ENCODE assay signal across 8 cellular contexts in the genomic region with DNA sequence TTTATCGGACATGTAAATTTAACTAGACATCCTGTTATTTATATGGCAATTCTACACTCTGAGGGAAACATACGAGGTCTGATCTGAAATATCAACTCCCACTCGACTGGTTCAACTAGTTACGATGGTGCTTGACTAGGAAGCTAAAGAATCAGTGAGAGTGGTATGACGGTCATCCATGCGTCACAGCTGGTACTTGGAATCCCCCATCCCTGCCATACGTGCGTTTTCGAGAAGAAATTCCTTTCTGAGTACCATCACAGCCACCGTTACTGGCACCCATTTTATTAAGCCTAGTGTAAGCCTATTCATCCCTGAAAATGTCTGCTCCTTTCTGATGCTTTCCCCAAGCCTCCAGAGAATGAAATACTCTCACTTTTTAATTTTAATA. TPM values are rescaled to one million over a fixed set of nuclear protein-coding genes. Genes with fewer than 3 reads are reported as not detected.
DNase-seq lines count a peak whose midpoint lies in the region; ATAC-seq, FAIRE-seq and TF ChIP-seq lines count a peak whose summit lies in the region.

No MANE protein-coding gene starts in this region.

- peak; percentile 2 for DNase-seq in AG09309 (ENCODE audit: low read depth)
- DNase-seq in SK-N-SH = peak; percentile 44
- peak in 1 of 2 donors; percentile 22 for DNase-seq in breast epithelium (ENCODE audit: low spot score in 2 of 2)
- no peak for DNase-seq in HepG2 (ENCODE audit: low spot score)
- DNase-seq in stimulated activated naive CD8-positive, alpha-beta T cell treated with anti-CD3 and anti-CD28 coated beads, Interleukin-15, amount 100 ng/mL, for 72 hours = peak; percentile 5 to 61

- no peaks in the 10 kb centered on the region for H3K9me3 Mint-ChIP-seq in stimulated activated naive CD8-positive, alpha-beta T cell treated with anti-CD3 and anti-CD28 coated beads, Interleukin-15, amount 100 ng/mL, for 72 hours

- TF ChIP-seq RAD21 in SK-N-SH (IDR thresholded peaks at IDR 0.05; ENCODE audit: low read length) (no peak), HepG2 (CRISPR knock-in tag; IDR thresholded peaks at IDR 0.05) (no peak)

- no peak for FAIRE-seq in HepG2 (lab: Jason Lieb, UNC)

- H3K4me2 ChIP-seq in SK-N-SH (peak overlapping the region; percentile 63), HepG2 (ENCODE audit: low read depth, low read length) (peak overlapping the region; percentile 95)

- H3K4me3 Mint-ChIP-seq in stimulated activated naive CD8-positive, alpha-beta T cell treated with anti-CD3 and anti-CD28 coated beads, Interleukin-15, amount 100 ng/mL, for 72 hours = peak overlapping the region; percentile 88 to 93

- H3K27ac ChIP-seq in HEK293 (ENCODE audit: extremely low read depth, low read depth, low read length) = no peak overlapping the region
- H3K27ac ChIP-seq in SK-N-SH (ENCODE audit: low read depth in 2 of 2, low read length in 1 of 2) = peak overlapping the region; percentile 65
- H3K27ac ChIP-seq in breast epithelium = peak overlapping the region; percentile 65 to 81
- H3K27ac ChIP-seq in HepG2 (ENCODE audit: extremely low read length, insufficient read depth, low read length) = no peak overlapping the region

- H3K79me2 ChIP-seq in SK-N-SH (ENCODE audit: insufficient read depth) = peaks cover 24% of the 10 kb centered on the region; the same call in 1 of the 2 replicates
- H3K79me2 ChIP-seq in HepG2 (ENCODE audit: insufficient read depth, low read length) = peaks cover 11% of the 10 kb centered on the region

- peaks cover 7% of the 10 kb centered on the region for H3K27me3 Mint-ChIP-seq in stimulated activated naive CD8-positive, alpha-beta T cell treated with anti-CD3 and anti-CD28 coated beads, Interleukin-15, amount 100 ng/mL, for 72 hours

- peaks cover 6% of the 10 kb centered on the region for H3K4me1 Mint-ChIP-seq in stimulated activated naive CD8-positive, alpha-beta T cell treated with anti-CD3 and anti-CD28 coated beads, Interleukin-15, amount 100 ng/mL, for 72 hours

- TF ChIP-seq CTCF in AG09309 (IDR thresholded peaks at IDR 0.05; ENCODE audit: control insufficient read depth, insufficient read depth, low read depth, low read length, missing control alignments) = no peak
- no peak for TF ChIP-seq CTCF in HEK293 (tag by site-specific recombination; IDR thresholded peaks at IDR 0.05)
- TF ChIP-seq CTCF in SK-N-SH (IDR thresholded peaks at IDR 0.05) = no peak
- TF ChIP-seq CTCF in breast epithelium (IDR thresholded peaks at IDR 0.05) = no peak
- no peak for TF ChIP-seq CTCF in HepG2 (CRISPR knock-in tag; IDR thresholded peaks at IDR 0.05)

- BruUV-seq in HepG2 (replicated peaks; lab: Mats Ljungman, UMichigan) = no TSS peak

- ATAC-seq in HepG2 = no peak
- peak; percentile 52 for ATAC-seq in stimulated activated naive CD8-positive, alpha-beta T cell treated with anti-CD3 and anti-CD28 coated beads, Interleukin-15, amount 100 ng/mL, for 72 hours
- no peak for ATAC-seq in HG03460 (IDR thresholded peaks at IDR 0.05; ENCODE audit: unreplicated experiment)
- no peak for ATAC-seq in GM18498 (IDR thresholded peaks at IDR 0.05; ENCODE audit: unreplicated experiment)

- H3K36me3 ChIP-seq in HEK293 (ENCODE audit: control insufficient read depth in 2 of 2, insufficient read depth in 1 of 2, low read length in 2 of 2) (peaks cover 5 to 14% of the 10 kb centered on the region in 2 experiments; a peak in 2 of 3 replicates), SK-N-SH (replicated peaks in 1 of 2; ENCODE audit: control insufficient read depth in 1 of 2, insufficient read depth in 2 of 2, low read length in 1 of 2) (peaks cover 0 to 18% of the 10 kb centered on the region in 2 experiments), breast epithelium (no peaks in the 10 kb centered on the region), HepG2 (replicated peaks in 1 of 2; ENCODE audit: control insufficient read depth in 1 of 2, insufficient read depth in 2 of 2, low read length in 2 of 2) (peaks cover 2 to 7% of the 10 kb centered on the region in 2 experiments; a peak in 3 of 5 replicates)

- H3K9me3 ChIP-seq in HEK293 (ENCODE audit: control insufficient read depth, insufficient read depth, low read depth, low read length) = no peaks in the 10 kb centered on the region
- no peaks in the 10 kb centered on the region for H3K9me3 ChIP-seq in SK-N-SH
- no peaks in the 10 kb centered on the region for H3K9me3 ChIP-seq in breast epithelium
- no peaks in the 10 kb centered on the region for H3K9me3 ChIP-seq in HepG2 (ENCODE audit: low read length)

- peaks cover 2% of the 10 kb centered on the region; the same call in 1 of the 2 replicates for H3K27me3 ChIP-seq in SK-N-SH (ENCODE audit: insufficient read depth)
- H3K27me3 ChIP-seq in breast epithelium = peaks cover 0 to 28% of the 10 kb centered on the region in 2 donors
- H3K27me3 ChIP-seq in HepG2 (ENCODE audit: control insufficient read depth in 1 of 2, insufficient read depth in 2 of 2, low read length in 2 of 2) = no peaks in the 10 kb centered on the region; a peak in 1 of 5 replicates

- WGBS in SK-N-SH (ENCODE audit: low lambda C conversion rate) = under 1% methylated on average over 10 of the region's 10 CpGs
- under 1% methylated on average over 10 of the region's 10 CpGs for WGBS in HepG2 (ENCODE audit: low lambda C conversion rate)

- no peaks in the 10 kb centered on the region for H4K20me1 ChIP-seq in SK-N-SH (ENCODE audit: insufficient read depth)
- no peaks in the 10 kb centered on the region for H4K20me1 ChIP-seq in HepG2 (ENCODE audit: insufficient read depth, low read length)

- H3K4me3 ChIP-seq in AG09309 (ENCODE audit: control insufficient read depth, low read depth, low read length) = peak overlapping the region; percentile 33
- H3K4me3 ChIP-seq in HEK293 (ENCODE audit: low read depth, low read length) = peak overlapping the region; percentile 38
- peak overlapping the region; percentile 53 to 56 for H3K4me3 ChIP-seq in SK-N-SH (ENCODE audit: low read depth in 2 of 2, low read length in 1 of 2)
- H3K4me3 ChIP-seq in breast epithelium = peak overlapping the region; percentile 57 to 73 (median 72)
- H3K4me3 ChIP-seq in HepG2 (replicated peaks in 1 of 3; ENCODE audit: insufficient read depth in 1 of 3, low read depth in 2 of 3, low read length in 3 of 3) = peak overlapping the region; percentile 44 to 63 (median 55); a peak in 5 of 6 replicates

- in situ Hi-C loops in HepG2 (cut with HindIII; ENCODE audit: extremely low pct_ligation_motif_present, low pct_unique_long_range_greater_than_20kb) = loop anchor here (25.0 kb wide), 1 partner anchor 351 kb away; no protein-coding TSS in a partner anchor

- H3K27ac Mint-ChIP-seq in stimulated activated naive CD8-positive, alpha-beta T cell treated with anti-CD3 and anti-CD28 coated beads, Interleukin-15, amount 100 ng/mL, for 72 hours = peak overlapping the region; percentile 56 to 94

- H3F3A ChIP-seq in SK-N-SH (replicated peaks; ENCODE audit: insufficient read depth) = no peaks in the 10 kb centered on the region

- CTCF ChIA-PET in HEK293 (lab: Yijun Ruan, JAX) (interaction anchor here (0.6 to 1.2 kb wide), 2 partner anchors 26 to 230 kb away, joined by 3 to 4 read pairs; no protein-coding TSS in a partner anchor), SK-N-SH (lab: Yijun Ruan, JAX) (interaction anchor here (5.4 kb wide), 1 partner anchor 13 kb away, joined by 30 read pairs; no protein-coding TSS in a partner anchor), HepG2 (lab: Yijun Ruan, JAX; ENCODE audit: low intra/inter-chr PET ratio, low total read pairs) (no interaction called here)

- intact Hi-C loops in breast epithelium (cut with DNase I; ENCODE audit: low total_unique reads) (no loop called here), HepG2 (cut with micrococcal nuclease; ENCODE audit: unreplicated experiment) (no loop called here)

- POLR2A ChIA-PET in HEK293 (lab: Yijun Ruan, JAX) = no interaction called here
- POLR2A ChIA-PET in SK-N-SH (lab: Yijun Ruan, JAX) = no interaction called here
- POLR2A ChIA-PET in HepG2 (lab: Yijun Ruan, JAX) = no interaction called here

- TF ChIP-seq POLR2A in breast epithelium (IDR thresholded peaks at IDR 0.05) (no peak), HepG2 (IDR thresholded peaks at IDR 0.05; ENCODE audit: insufficient read depth in 1 of 2, low read depth in 2 of 2, low read length in 2 of 2) (no peak)

- H3K9me2 ChIP-seq in SK-N-SH = no peaks in the 10 kb centered on the region

- H3K4me1 ChIP-seq in HEK293 (ENCODE audit: control insufficient read depth, insufficient read depth, low read length) (no peaks in the 10 kb centered on the region), SK-N-SH (ENCODE audit: control insufficient read depth in 1 of 2, insufficient read depth in 2 of 2, low read depth in 1 of 2, low read length in 1 of 2) (no peaks in the 10 kb centered on the region), breast epithelium (no peaks in the 10 kb centered on the region), HepG2 (ENCODE audit: insufficient read depth, low read length) (peaks cover 7% of the 10 kb centered on the region; the same call in 1 of the 2 replicates)

- H3K9ac ChIP-seq in SK-N-SH = peak overlapping the region; percentile 64
- H3K9ac ChIP-seq in HepG2 (ENCODE audit: insufficient read depth, low read depth, low read length) = peak overlapping the region; percentile 34; the same call in 1 of the 2 replicates

- TF ChIP-seq EP300 in SK-N-SH (IDR thresholded peaks at IDR 0.05; ENCODE audit: borderline replicate concordance in 1 of 2, low read depth in 1 of 2, low read length in 1 of 2) (no peak), HepG2 (IDR thresholded peaks at IDR 0.05; ENCODE audit: low read depth in 2 of 2, low read length in 2 of 2) (no peak), HepG2 (CRISPR knock-in tag; IDR thresholded peaks at IDR 0.05; ENCODE audit: borderline replicate concordance) (no peak)

- H2AFZ ChIP-seq in SK-N-SH (ENCODE audit: low read depth) (peak overlapping the region; percentile 74; the same call in 1 of the 2 replicates), HepG2 (ENCODE audit: low read length) (peak overlapping the region; percentile 42)

RNA-seq across cellular contexts. Expression of gene PIGA, which starts 0.7 kb away (rescaled TPM):
- polyA plus RNA-seq in SK-N-SH (2012; rRNA removed) (2.8 and 2.9 TPM in 2 replicates), HepG2 (2011; rRNA removed) (4.4 and 6.0 TPM in 2 replicates)
- polyA plus RNA-seq in SK-N-SH (2012; cell fraction: cytosol; rRNA removed) = 2.8 and 3.0 TPM in 2 replicates
- polyA plus RNA-seq in SK-N-SH (2012; cell fraction: nucleus; rRNA removed) = 4.2 and 10.0 TPM in 2 replicates
- total RNA-seq in breast epithelium (10 to 100 TPM in 2 of 3 donors, 1 to 10 TPM in 1; 9.8 to 19.2 (median 14.4) TPM), HepG2 (2016; rRNA removed; fragmentation: Illumina TruSeq; extraction: Trizol) (13.0 and 19.9 TPM in 2 replicates)
- total RNA-seq in HepG2 (2016; cell fraction: cytosol; rRNA removed; fragmentation: Illumina TruSeq; extraction: Trizol; ENCODE audit: low read depth) = 2.2 and 2.5 TPM in 2 replicates
- 13.9 and 16.6 TPM in 2 replicates for total RNA-seq in HepG2 (2016; cell fraction: insoluble cytoplasmic fraction; rRNA removed; fragmentation: Illumina TruSeq; extraction: Trizol)
- 9.6 and 12.7 TPM in 2 replicates for total RNA-seq in HepG2 (2016; cell fraction: membrane; rRNA removed; fragmentation: Illumina TruSeq; extraction: Trizol)
- total RNA-seq in HepG2 (2016; cell fraction: nucleus; rRNA removed; fragmentation: Illumina TruSeq; extraction: Trizol) = 17.7 and 21.1 TPM in 2 replicates
- polyA plus RNA-seq in HepG2 (2011; cell fraction: cytosol; rRNA removed) = 2.1 and 2.7 TPM in 2 replicates
- polyA plus RNA-seq in HepG2 (2011; cell fraction: nucleus; rRNA removed) = 6.5 and 7.0 TPM in 2 replicates
- 4.1 and 6.2 TPM in 2 replicates for polyA plus RNA-seq in HepG2 (2012)
- polyA plus RNA-seq in HepG2 (2016; cell fraction: cytosol; fragmentation: Illumina TruSeq; extraction: Trizol; ENCODE audit: low read depth) = 1.2 and 1.7 TPM in 2 replicates
- polyA plus RNA-seq in HepG2 (2016; cell fraction: insoluble cytoplasmic fraction; fragmentation: Illumina TruSeq; extraction: Trizol; ENCODE audit: low read depth) = 14.7 and 15.1 TPM in 2 replicates
- polyA plus RNA-seq in HepG2 (2016; cell fraction: membrane; fragmentation: Illumina TruSeq; extraction: Trizol; ENCODE audit: low read depth) = 5.5 and 6.4 TPM in 2 replicates
- polyA plus RNA-seq in HepG2 (2016; cell fraction: nucleus; fragmentation: Illumina TruSeq; extraction: Trizol; ENCODE audit: insufficient read depth, low read depth) = 21.5 and 24.4 TPM in 2 replicates
- polyA minus RNA-seq in HepG2 (2011; rRNA and poly(A)+ RNA removed; ENCODE audit: low replicate concordance) = 11.0 and 43.0 TPM in 2 replicates
- 4.2 and 4.8 TPM in 2 replicates for polyA minus RNA-seq in HepG2 (2011; cell fraction: cytosol; rRNA and poly(A)+ RNA removed)
- 19.6 and 23.0 TPM in 2 replicates for polyA minus RNA-seq in HepG2 (2011; cell fraction: nucleus; rRNA and poly(A)+ RNA removed)

RNA-seq across cellular contexts. Expression of gene ASB11, which starts 20.6 kb away (rescaled TPM):
- polyA plus RNA-seq in SK-N-SH (2012; rRNA removed) (not detected in 2 replicates), HepG2 (2011; rRNA removed) (not detected in 2 replicates)
- not detected in 2 replicates for polyA plus RNA-seq in SK-N-SH (2012; cell fraction: cytosol; rRNA removed)
- polyA plus RNA-seq in SK-N-SH (2012; cell fraction: nucleus; rRNA removed) = not detected in 2 replicates
- total RNA-seq in breast epithelium (not detected), HepG2 (2016; rRNA removed; fragmentation: Illumina TruSeq; extraction: Trizol) (not detected in 2 replicates)
- not detected in 2 replicates for total RNA-seq in HepG2 (2016; cell fraction: cytosol; rRNA removed; fragmentation: Illumina TruSeq; extraction: Trizol; ENCODE audit: low read depth)
- total RNA-seq in HepG2 (2016; cell fraction: insoluble cytoplasmic fraction; rRNA removed; fragmentation: Illumina TruSeq; extraction: Trizol) = not detected in 2 replicates
- total RNA-seq in HepG2 (2016; cell fraction: membrane; rRNA removed; fragmentation: Illumina TruSeq; extraction: Trizol) = not detected in 2 replicates
- total RNA-seq in HepG2 (2016; cell fraction: nucleus; rRNA removed; fragmentation: Illumina TruSeq; extraction: Trizol) = not detected in 2 replicates
- polyA plus RNA-seq in HepG2 (2011; cell fraction: cytosol; rRNA removed) = not detected in 2 replicates
- not detected in 2 replicates for polyA plus RNA-seq in HepG2 (2011; cell fraction: nucleus; rRNA removed)
- polyA plus RNA-seq in HepG2 (2012) = 0.07 TPM in 1 of 2 replicates, not detected in the other
- not detected in 2 replicates for polyA plus RNA-seq in HepG2 (2016; cell fraction: cytosol; fragmentation: Illumina TruSeq; extraction: Trizol; ENCODE audit: low read depth)
- polyA plus RNA-seq in HepG2 (2016; cell fraction: insoluble cytoplasmic fraction; fragmentation: Illumina TruSeq; extraction: Trizol; ENCODE audit: low read depth) = not detected in 2 replicates
- not detected in 2 replicates for polyA plus RNA-seq in HepG2 (2016; cell fraction: membrane; fragmentation: Illumina TruSeq; extraction: Trizol; ENCODE audit: low read depth)
- not detected in 2 replicates for polyA plus RNA-seq in HepG2 (2016; cell fraction: nucleus; fragmentation: Illumina TruSeq; extraction: Trizol; ENCODE audit: insufficient read depth, low read depth)
- polyA minus RNA-seq in HepG2 (2011; rRNA and poly(A)+ RNA removed; ENCODE audit: low replicate concordance) = not detected in 2 replicates
- not detected in 2 replicates for polyA minus RNA-seq in HepG2 (2011; cell fraction: cytosol; rRNA and poly(A)+ RNA removed)
- not detected in 2 replicates for polyA minus RNA-seq in HepG2 (2011; cell fraction: nucleus; rRNA and poly(A)+ RNA removed)

RNA-seq across cellular contexts. Expression of gene VEGFD, which starts 48.2 kb away (rescaled TPM):
- 5.3 and 6.3 TPM in 2 replicates for polyA plus RNA-seq in SK-N-SH (2012; rRNA removed)
- polyA plus RNA-seq in SK-N-SH (2012; cell fraction: cytosol; rRNA removed) = 6.8 and 7.3 TPM in 2 replicates
- polyA plus RNA-seq in SK-N-SH (2012; cell fraction: nucleus; rRNA removed) = 1.6 and 3.2 TPM in 2 replicates
- 10 to 100 TPM in 1 of 3 donors, 1 to 10 TPM in 2; 6.0 to 10.2 (median 7.0) TPM for total RNA-seq in breast epithelium
- 0.27 and 0.35 TPM in 2 replicates for total RNA-seq in HepG2 (2016; rRNA removed; fragmentation: Illumina TruSeq; extraction: Trizol)
- total RNA-seq in HepG2 (2016; cell fraction: cytosol; rRNA removed; fragmentation: Illumina TruSeq; extraction: Trizol; ENCODE audit: low read depth) = 0.35 and 0.61 TPM in 2 replicates
- total RNA-seq in HepG2 (2016; cell fraction: insoluble cytoplasmic fraction; rRNA removed; fragmentation: Illumina TruSeq; extraction: Trizol) = 0.30 TPM in 1 of 2 replicates, not detected in the other
- total RNA-seq in HepG2 (2016; cell fraction: membrane; rRNA removed; fragmentation: Illumina TruSeq; extraction: Trizol) = 0.14 TPM in 1 of 2 replicates, not detected in the other
- 0.31 and 1.0 TPM in 2 replicates for total RNA-seq in HepG2 (2016; cell fraction: nucleus; rRNA removed; fragmentation: Illumina TruSeq; extraction: Trizol)
- 0.11 and 0.34 TPM in 2 replicates for polyA plus RNA-seq in HepG2 (2011; rRNA removed)
- 0.04 and 0.21 TPM in 2 replicates for polyA plus RNA-seq in HepG2 (2011; cell fraction: cytosol; rRNA removed)
- 0.48 and 0.87 TPM in 2 replicates for polyA plus RNA-seq in HepG2 (2011; cell fraction: nucleus; rRNA removed)
- polyA plus RNA-seq in HepG2 (2012) = 0.25 and 0.30 TPM in 2 replicates
- 0.14 TPM in 1 of 2 replicates, not detected in the other for polyA plus RNA-seq in HepG2 (2016; cell fraction: cytosol; fragmentation: Illumina TruSeq; extraction: Trizol; ENCODE audit: low read depth)
- not detected in 2 replicates for polyA plus RNA-seq in HepG2 (2016; cell fraction: insoluble cytoplasmic fraction; fragmentation: Illumina TruSeq; extraction: Trizol; ENCODE audit: low read depth)
- polyA plus RNA-seq in HepG2 (2016; cell fraction: membrane; fragmentation: Illumina TruSeq; extraction: Trizol; ENCODE audit: low read depth) = 0.13 TPM in 1 of 2 replicates, not detected in the other
- polyA plus RNA-seq in HepG2 (2016; cell fraction: nucleus; fragmentation: Illumina TruSeq; extraction: Trizol; ENCODE audit: insufficient read depth, low read depth) = 1.1 and 3.1 TPM in 2 replicates
- 0.56 TPM in 1 of 2 replicates, not detected in the other for polyA minus RNA-seq in HepG2 (2011; rRNA and poly(A)+ RNA removed; ENCODE audit: low replicate concordance)
- not detected in 2 replicates for polyA minus RNA-seq in HepG2 (2011; cell fraction: cytosol; rRNA and poly(A)+ RNA removed)
- polyA minus RNA-seq in HepG2 (2011; cell fraction: nucleus; rRNA and poly(A)+ RNA removed) = 0.52 and 0.62 TPM in 2 replicates

Comparison
In these comparisons a context has a peak if more than half of its experiments do, and no peak if none do; other contexts are left out.
1. H3K27ac ChIP-seq: peak in SK-N-SH (2 of 2) and breast epithelium (2 of 2); none in HEK293 (single experiment) and HepG2 (single experiment).
2. Peak in every context shown above with its lines, with median percentiles within 50 percentile points of each other: H3K4me3 ChIP-seq.